ENCODE assay signal across 22 cellular contexts in genomic region chr17:76154292-76154691, GRCh38. TPM values are rescaled to one million over a fixed set of nuclear protein-coding genes. Genes with fewer than 3 reads are reported as not detected.
DNase-seq lines count a peak whose midpoint lies in the region; TF ChIP-seq lines count a peak whose summit lies in the region.
"Had no signal": no experiment of that assay in that cellular context is flagged by ENCODE, and none has a peak within 500 bp of the region (broad histone marks: within the 10 kb centered on the region; RNA-seq: fewer than 3 reads in every experiment).

No MANE protein-coding gene starts in this region.

- H3K4me1 Mint-ChIP-seq in T-helper 1 cell treated with Interleukin-12 subunit alpha and Interleukin-12 subunit beta and Interleukin-4 antibody, amounts not matched to agents 30 μg/mL and 1 μg/mL, for 36 hours (ENCODE audit: low read depth) = peaks cover 23% of the 10 kb centered on the region
- peaks cover 26 to 44% (median 34%) of the 10 kb centered on the region in 4 donors for H3K4me1 Mint-ChIP-seq in CD4-positive, alpha-beta memory T cell
- peaks cover 8% of the 10 kb centered on the region for H3K4me1 Mint-ChIP-seq in brain

- no peak for DNase-seq in T-helper 1 cell
- no peak for DNase-seq in CD4-positive, alpha-beta memory T cell
- DNase-seq in NCI-H82 treated with DMSO at 0.1 percent for 48 hours (lab: John Stamatoyannopoulos, UW; ENCODE audit: unreplicated experiment) = peak; percentile 41
- no peak for DNase-seq in GM03348 (ENCODE audit: low spot score)
- DNase-seq in esophagus muscularis mucosa (ENCODE audit: extremely low spot score) = no peak
- DNase-seq in HUDEP-2 (lab: John Stamatoyannopoulos, UW; ENCODE audit: unreplicated experiment in 76 of 76) = no peak
- DNase-seq: AML-193, Calu3, HCEC 1CT, NCI-H1092 treated with DMSO at 0.1 percent for 48 hours, NCI-H146, NCI-H2081, NCI-H446 treated with DMSO at 0.1 percent for 48 hours, NCI-H748 treated with DMSO at 0.1 percent for 48 hours, OCI-M1, SHP77, SK-N-SH had no signal

- POLR2A ChIA-PET in CD4-positive, alpha-beta memory T cell (lab: Charles Lee; ENCODE audit: partially characterized antibody) = interaction anchor here (1.1 to 8.1 kb wide), 4 partner anchors 11 to 111 kb away, joined by 4 to 91 read pairs (median 43); partner anchors contain the start of genes FOXJ1 and UBALD2

- no peak overlapping the region for H3K4me3 Mint-ChIP-seq in T-helper 1 cell treated with Interleukin-12 subunit alpha and Interleukin-12 subunit beta and Interleukin-4 antibody, amounts not matched to agents 30 μg/mL and 1 μg/mL, for 36 hours
- no peak overlapping the region for H3K4me3 Mint-ChIP-seq in CD4-positive, alpha-beta memory T cell
- no peak overlapping the region for H3K4me3 Mint-ChIP-seq in brain
- H3K4me3 Mint-ChIP-seq: GM23338 had no signal

- no peak overlapping the region for H3K4me3 ChIP-seq in CD4-positive, alpha-beta memory T cell (ENCODE audit: low read length in 2 of 2)
- H3K4me3 ChIP-seq in esophagus muscularis mucosa = no peak overlapping the region
- H3K4me3 ChIP-seq: GM23338, K562 had no signal

- no peaks in the 10 kb centered on the region for H3K27me3 Mint-ChIP-seq in T-helper 1 cell treated with Interleukin-12 subunit alpha and Interleukin-12 subunit beta and Interleukin-4 antibody, amounts not matched to agents 30 μg/mL and 1 μg/mL, for 36 hours (ENCODE audit: low read depth)
- H3K27me3 Mint-ChIP-seq in CD4-positive, alpha-beta memory T cell = no peaks in the 10 kb centered on the region
- H3K27me3 Mint-ChIP-seq in brain = no peaks in the 10 kb centered on the region

- peaks cover 24% of the 10 kb centered on the region for H3K4me1 ChIP-seq in CD4-positive, alpha-beta memory T cell (ENCODE audit: insufficient read depth, low read length)
- peaks cover 0 to 34% (median 17%) of the 10 kb centered on the region in 4 donors for H3K4me1 ChIP-seq in esophagus muscularis mucosa

- CTCF ChIA-PET in CD4-positive, alpha-beta memory T cell (lab: Charles Lee; ENCODE audit: partially characterized antibody) = interaction anchor here (0.8 to 18.1 kb wide), 5 partner anchors 25 to 140 kb away, joined by 3 to 214 read pairs (median 9); no protein-coding TSS in a partner anchor

- WGBS in esophagus muscularis mucosa = 93% methylated on average over 3 of the region's 3 CpGs

- peak overlapping the region; percentile 4 for H3K27ac Mint-ChIP-seq in T-helper 1 cell treated with Interleukin-12 subunit alpha and Interleukin-12 subunit beta and Interleukin-4 antibody, amounts not matched to agents 30 μg/mL and 1 μg/mL, for 36 hours
- H3K27ac Mint-ChIP-seq in CD4-positive, alpha-beta memory T cell = peak overlapping the region; percentile 47 to 79 (median 75)
- H3K27ac Mint-ChIP-seq in brain = peak overlapping the region in 4 of 5 experiments; percentile 19 to 80 (median 76)
- H3K27ac Mint-ChIP-seq: GM23338 had no signal

- peaks cover 64% of the 10 kb centered on the region for H3K36me3 Mint-ChIP-seq in T-helper 1 cell treated with Interleukin-12 subunit alpha and Interleukin-12 subunit beta and Interleukin-4 antibody, amounts not matched to agents 30 μg/mL and 1 μg/mL, for 36 hours (ENCODE audit: low read depth)
- H3K36me3 Mint-ChIP-seq in CD4-positive, alpha-beta memory T cell = peaks cover 51 to 69% of the 10 kb centered on the region in 2 donors
- peaks cover 30% of the 10 kb centered on the region for H3K36me3 Mint-ChIP-seq in brain

- no peaks in the 10 kb centered on the region for H3K9me3 Mint-ChIP-seq in T-helper 1 cell treated with Interleukin-12 subunit alpha and Interleukin-12 subunit beta and Interleukin-4 antibody, amounts not matched to agents 30 μg/mL and 1 μg/mL, for 36 hours
- peaks cover 0 to 2% (median 0%) of the 10 kb centered on the region in 8 donors for H3K9me3 Mint-ChIP-seq in CD4-positive, alpha-beta memory T cell
- no peaks in the 10 kb centered on the region for H3K9me3 Mint-ChIP-seq in brain
- H3K9me3 Mint-ChIP-seq: GM23338 had no signal

- H3K36me3 ChIP-seq in CD4-positive, alpha-beta memory T cell (ENCODE audit: insufficient read depth, low read length) = peaks cover 31% of the 10 kb centered on the region
- peaks cover 0 to 3% (median 0%) of the 10 kb centered on the region in 4 donors for H3K36me3 ChIP-seq in esophagus muscularis mucosa

- intact Hi-C loops in CD4-positive, alpha-beta memory T cell (cut with micrococcal nuclease) = no loop called here
- intact Hi-C loops in esophagus muscularis mucosa (cut with DNase I) = no loop called here

- no peak for TF ChIP-seq EP300 in esophagus muscularis mucosa (IDR thresholded peaks at IDR 0.05)

- no peaks in the 10 kb centered on the region for H3K27me3 ChIP-seq in CD4-positive, alpha-beta memory T cell (ENCODE audit: insufficient read depth, low read length)
- no peaks in the 10 kb centered on the region for H3K27me3 ChIP-seq in esophagus muscularis mucosa

- no peak for TF ChIP-seq CTCF in brain (conservative IDR thresholded peaks at IDR 0.05)
- no peak for TF ChIP-seq CTCF in esophagus muscularis mucosa (IDR thresholded peaks at IDR 0.05)

- no peak overlapping the region for H3K27ac ChIP-seq in CD4-positive, alpha-beta memory T cell (ENCODE audit: low read depth, low read length)
- H3K27ac ChIP-seq in esophagus muscularis mucosa (replicated peaks in 1 of 4) = no peak overlapping the region
- H3K27ac ChIP-seq: 22Rv1 had no signal

- TF ChIP-seq POLR2A in esophagus muscularis mucosa (IDR thresholded peaks at IDR 0.05; ENCODE audit: low read depth) = no peak

- no peaks in the 10 kb centered on the region for H3K9me3 ChIP-seq in CD4-positive, alpha-beta memory T cell (ENCODE audit: control insufficient read depth in 1 of 2, low read length in 2 of 2)
- no peaks in the 10 kb centered on the region for H3K9me3 ChIP-seq in esophagus muscularis mucosa
- H3K9me3 ChIP-seq: SK-N-SH had no signal

RNA-seq across cellular contexts. Expression of gene FOXJ1, which starts 13.2 kb away (rescaled TPM):
- under 1 TPM; 0.19 to 0.20 TPM for total RNA-seq in CD4-positive, alpha-beta memory T cell
- not detected for polyA plus RNA-seq in CD4-positive, alpha-beta memory T cell
- 2.4 TPM for polyA plus RNA-seq in brain (ENCODE audit: insufficient read depth, low read depth, low replicate concordance)
- under 1 TPM in 1 of 4 donors, not detected in 3; 0.32 TPM for total RNA-seq in esophagus muscularis mucosa
- total RNA-seq: Calu3 had no signal
- polyA plus RNA-seq: K562, SK-N-SH had no signal

RNA-seq across cellular contexts. Expression of gene EXOC7, which starts 50.7 kb away (rescaled TPM):
- total RNA-seq in CD4-positive, alpha-beta memory T cell = 100 to 1,000 TPM; 183 to 184 TPM
- polyA plus RNA-seq in CD4-positive, alpha-beta memory T cell = 10 to 100 TPM; 36.2 to 66.9 TPM
- 92.0 TPM for polyA plus RNA-seq in brain (ENCODE audit: insufficient read depth, low read depth, low replicate concordance)
- total RNA-seq in esophagus muscularis mucosa = 10 to 100 TPM; 65.2 to 94.4 (median 77.1) TPM

Comparison
In these comparisons a context has a peak if more than half of its experiments do, and no peak if none do; other contexts are left out.
1. H3K27ac Mint-ChIP-seq: peak in every context shown above with its lines; median percentile 76 in brain; 75 in CD4-positive, alpha-beta memory T cell; 4 in T-helper 1 cell treated with Interleukin-12 subunit alpha and Interleukin-12 subunit beta and Interleukin-4 antibody, amounts not matched to agents 30 μg/mL and 1 μg/mL, for 36 hours.